ENCODE assay signal across 29 cellular contexts in genomic region chr5:155822177-155822576, GRCh38.
DNase-seq lines count a peak whose midpoint lies in the region; ATAC-seq and TF ChIP-seq lines count a peak whose summit lies in the region.
"Had no signal": no experiment of that assay in that cellular context is flagged by ENCODE, and none has a peak within 500 bp of the region (broad histone marks: within the 10 kb centered on the region; RNA-seq: fewer than 3 reads in every experiment).

No MANE protein-coding gene starts in this region.

- no peaks in the 10 kb centered on the region for H3K27me3 Mint-ChIP-seq in WTC11 (ENCODE audit: low read depth)
- H3K27me3 Mint-ChIP-seq: activated CD4-positive, alpha-beta T cell treated with anti-CD3 and anti-CD28 coated beads, Interleukin-2, amount 10 ng/mL, durations not matched to agents 7 days and 5 days; central memory CD8-positive, alpha-beta T cell; dendritic cell treated with granulocyte-macrophage colony-stimulating factor and Interleukin-4, amounts not matched to agents 40 ng/mL and 50 ng/mL, for 4 days; stimulated activated naive B cell treated with anti-CD40 and anti-IgM and Interleukin-4, amounts not matched to agents 10 μg/mL and 1 μg/mL and 100 μg/mL, for 72 hours had no signal

- no peaks in the 10 kb centered on the region for H3F3A ChIP-seq in SK-N-SH (replicated peaks; ENCODE audit: insufficient read depth)

- no peak overlapping the region for H3K27ac Mint-ChIP-seq in WTC11
- H3K27ac Mint-ChIP-seq: activated CD4-positive, alpha-beta T cell treated with anti-CD3 and anti-CD28 coated beads, Interleukin-2, amount 10 ng/mL, durations not matched to agents 7 days and 5 days; dendritic cell treated with granulocyte-macrophage colony-stimulating factor and Interleukin-4, amounts not matched to agents 40 ng/mL and 50 ng/mL, for 4 days; HFFc6; nephron; stimulated activated naive B cell treated with anti-CD40 and anti-IgM and Interleukin-4, amounts not matched to agents 10 μg/mL and 1 μg/mL and 100 μg/mL, for 72 hours had no signal

- 11% methylated on average over 3 of the region's 3 CpGs for WGBS in SK-N-SH (ENCODE audit: low lambda C conversion rate)
- WGBS in liver = 49% methylated on average over 3 of the region's 3 CpGs

- no peaks in the 10 kb centered on the region for H3K27me3 ChIP-seq in SK-N-SH (ENCODE audit: insufficient read depth)
- H3K27me3 ChIP-seq in H7 (ENCODE audit: control insufficient read depth, insufficient read depth, low read length) = no peaks in the 10 kb centered on the region
- H3K27me3 ChIP-seq in liver (ENCODE audit: control insufficient read depth in 4 of 4, insufficient read depth in 4 of 4, low read length in 3 of 4) = peaks cover 0 to 6% (median 0%) of the 10 kb centered on the region in 4 donors
- H3K27me3 ChIP-seq: BE2C, esophagus squamous epithelium, ovary, suprapubic skin had no signal

- DNase-seq in SK-N-SH = peak; percentile 3
- peak; percentile 26 for DNase-seq in H7
- DNase-seq in WTC11 (ENCODE audit: low spot score) = peak; percentile 20
- no peak for DNase-seq in putamen (ENCODE audit: low spot score)
- no peak for DNase-seq in NCI-H2227 treated with DMSO at 0.1 percent for 48 hours (lab: John Stamatoyannopoulos, UW)
- DNase-seq: ACHN; activated CD4-positive, alpha-beta T cell treated with anti-CD3 and anti-CD28 coated beads, Interleukin-2, amount 10 ng/mL, durations not matched to agents 7 days and 5 days; activated T-cell treated with anti-CD3 and anti-CD28 coated beads, Interleukin-2, amount 50 U/mL, for 48 hours; BE2C; esophagus squamous epithelium; foreskin melanocyte; HFFc6; hippocampal formation; lower lobe of right lung; NCI-H1105 treated with DMSO at 0.1 percent for 48 hours; NCI-H1930; NCI-H345; NCI-H82; ovary; stimulated activated naive B cell treated with anti-CD40 and anti-IgM and Interleukin-4, amounts not matched to agents 10 μg/mL and 1 μg/mL and 100 μg/mL, for 72 hours had no signal

- H3K36me3 ChIP-seq in SK-N-SH (replicated peaks in 1 of 2; ENCODE audit: control insufficient read depth in 1 of 2, insufficient read depth in 2 of 2, low read length in 1 of 2) (no peaks in the 10 kb centered on the region), H7 (replicated peaks; ENCODE audit: control insufficient read depth, insufficient read depth, low read length) (no peaks in the 10 kb centered on the region), liver (ENCODE audit: control insufficient read depth in 4 of 4, insufficient read depth in 3 of 4, low read depth in 1 of 4, low read length in 3 of 4) (no peaks in the 10 kb centered on the region)
- H3K36me3 ChIP-seq: BE2C, esophagus squamous epithelium, lower lobe of right lung, ovary, suprapubic skin had no signal

- no peaks in the 10 kb centered on the region for H3K9me3 Mint-ChIP-seq in WTC11
- H3K9me3 Mint-ChIP-seq: activated CD4-positive, alpha-beta T cell treated with anti-CD3 and anti-CD28 coated beads, Interleukin-2, amount 10 ng/mL, durations not matched to agents 7 days and 5 days; dendritic cell treated with granulocyte-macrophage colony-stimulating factor and Interleukin-4, amounts not matched to agents 40 ng/mL and 50 ng/mL, for 4 days; nephron had no signal

- H3K9me3 ChIP-seq in SK-N-SH = no peaks in the 10 kb centered on the region
- no peaks in the 10 kb centered on the region for H3K9me3 ChIP-seq in liver (ENCODE audit: control insufficient read depth in 4 of 4, low read length in 3 of 4)
- H3K9me3 ChIP-seq: BE2C, esophagus squamous epithelium, lower lobe of right lung, ovary, suprapubic skin had no signal

- H3K4me1 Mint-ChIP-seq in WTC11 = no peaks in the 10 kb centered on the region
- H3K4me1 Mint-ChIP-seq: activated CD4-positive, alpha-beta T cell treated with anti-CD3 and anti-CD28 coated beads, Interleukin-2, amount 10 ng/mL, durations not matched to agents 7 days and 5 days; central memory CD8-positive, alpha-beta T cell; nephron; stimulated activated naive B cell treated with anti-CD40 and anti-IgM and Interleukin-4, amounts not matched to agents 10 μg/mL and 1 μg/mL and 100 μg/mL, for 72 hours had no signal

- no peaks in the 10 kb centered on the region for H3K79me2 ChIP-seq in SK-N-SH (ENCODE audit: insufficient read depth)

- TF ChIP-seq CTCF in SK-N-SH (IDR thresholded peaks at IDR 0.05) = no peak
- no peak for TF ChIP-seq CTCF in WTC11 (IDR thresholded peaks at IDR 0.05)
- no peak for TF ChIP-seq CTCF in liver (IDR thresholded peaks at IDR 0.05; ENCODE audit: low read depth, low read length, missing input control)

- H3K9me2 ChIP-seq in SK-N-SH = no peaks in the 10 kb centered on the region

- H3K4me2 ChIP-seq in SK-N-SH = no peak overlapping the region

- no peaks in the 10 kb centered on the region for H3K36me3 Mint-ChIP-seq in WTC11
- H3K36me3 Mint-ChIP-seq: stimulated activated naive B cell treated with anti-CD40 and anti-IgM and Interleukin-4, amounts not matched to agents 10 μg/mL and 1 μg/mL and 100 μg/mL, for 72 hours had no signal

- POLR2A ChIA-PET in SK-N-SH (lab: Yijun Ruan, JAX) (no interaction called here), WTC11 (lab: Charles Lee) (no interaction called here)

- TF ChIP-seq EP300 in SK-N-SH (IDR thresholded peaks at IDR 0.05; ENCODE audit: borderline replicate concordance in 1 of 2, low read depth in 1 of 2, low read length in 1 of 2) = no peak

- H3K4me3 ChIP-seq in SK-N-SH (ENCODE audit: low read depth in 2 of 2, low read length in 1 of 2) (no peak overlapping the region), H7 (ENCODE audit: insufficient read depth, low read depth, low read length) (no peak overlapping the region), liver (ENCODE audit: low read depth in 1 of 3, low read length in 3 of 3) (no peak overlapping the region)
- H3K4me3 ChIP-seq: esophagus squamous epithelium, lower lobe of right lung, ovary, suprapubic skin had no signal

- H3K4me3 Mint-ChIP-seq in WTC11 = no peak overlapping the region
- H3K4me3 Mint-ChIP-seq: activated CD4-positive, alpha-beta T cell treated with anti-CD3 and anti-CD28 coated beads, Interleukin-2, amount 10 ng/mL, durations not matched to agents 7 days and 5 days; central memory CD8-positive, alpha-beta T cell; dendritic cell treated with granulocyte-macrophage colony-stimulating factor and Interleukin-4, amounts not matched to agents 40 ng/mL and 50 ng/mL, for 4 days; HFFc6; nephron; stimulated activated naive B cell treated with anti-CD40 and anti-IgM and Interleukin-4, amounts not matched to agents 10 μg/mL and 1 μg/mL and 100 μg/mL, for 72 hours had no signal

- H2AFZ ChIP-seq in SK-N-SH (ENCODE audit: low read depth) = no peak overlapping the region

- H3K4me1 ChIP-seq in SK-N-SH (ENCODE audit: control insufficient read depth in 1 of 2, insufficient read depth in 2 of 2, low read depth in 1 of 2, low read length in 1 of 2) = no peaks in the 10 kb centered on the region
- peaks cover 0 to 3% (median 1%) of the 10 kb centered on the region in 4 donors for H3K4me1 ChIP-seq in liver (ENCODE audit: control insufficient read depth in 4 of 4, insufficient read depth in 4 of 4, low read length in 3 of 4)
- H3K4me1 ChIP-seq: BE2C, esophagus squamous epithelium, lower lobe of right lung, suprapubic skin had no signal

- TF ChIP-seq RAD21 in SK-N-SH (IDR thresholded peaks at IDR 0.05; ENCODE audit: low read length) = no peak
- TF ChIP-seq RAD21 in liver (IDR thresholded peaks at IDR 0.05) = peak; percentile 13 to 38

- CTCF ChIA-PET in SK-N-SH (lab: Yijun Ruan, JAX) (interaction anchor here (0.6 kb wide), 1 partner anchor 171 kb away, joined by 3 read pairs; no protein-coding TSS in a partner anchor), WTC11 (lab: Charles Lee) (interaction anchor here (3.3 kb wide), 1 partner anchor 122 kb away, joined by 19 read pairs; no protein-coding TSS in a partner anchor)

- ATAC-seq in SK-N-SH treated with all-trans-retinoic acid at 6 μM for 48 hours = no peak
- peak; percentile 93 for ATAC-seq in WTC11
- no peak for ATAC-seq in HG03457 (IDR thresholded peaks at IDR 0.05; ENCODE audit: unreplicated experiment)
- ATAC-seq: lower lobe of right lung; sciatic nerve; stimulated activated naive B cell treated with anti-CD40 and anti-IgM and Interleukin-4, amounts not matched to agents 10 μg/mL and 1 μg/mL and 100 μg/mL, for 72 hours had no signal

- H4K20me1 ChIP-seq in SK-N-SH (ENCODE audit: insufficient read depth) = no peaks in the 10 kb centered on the region

- H3K9ac ChIP-seq in SK-N-SH (no peak overlapping the region), liver (ENCODE audit: low read depth in 1 of 2, low read length in 2 of 2) (no peak overlapping the region)

- H3K27ac ChIP-seq in SK-N-SH (ENCODE audit: low read depth in 2 of 2, low read length in 1 of 2) = no peak overlapping the region
- no peak overlapping the region for H3K27ac ChIP-seq in liver (ENCODE audit: low read depth in 1 of 2, low read length in 2 of 2)
- H3K27ac ChIP-seq: esophagus squamous epithelium, HL-60, lower lobe of right lung, ovary, suprapubic skin had no signal

TF ChIP-seq in SK-N-SH, 30 proteins besides CTCF, POLR2A, EP300 and RAD21 (continues in another document):
- TF ChIP-seq NFIC (IDR thresholded peaks at IDR 0.05; ENCODE audit: borderline replicate concordance) = no peak
- TF ChIP-seq RFX5 (IDR thresholded peaks at IDR 0.05; ENCODE audit: low read length) = no peak
- TF ChIP-seq YY1 (IDR thresholded peaks at IDR 0.05; ENCODE audit: low read depth) = no peak

TF ChIP-seq in SK-N-SH treated with all-trans-retinoic acid at 6 μM for 48 hours, 23 proteins besides CTCF, POLR2A, EP300 and RAD21 (continues in another document):
- TF ChIP-seq ZNF8 (CRISPR knock-in tag; IDR thresholded peaks at IDR 0.05) (no peak), TCF4 (CRISPR knock-in tag; IDR thresholded peaks at IDR 0.05; ENCODE audit: borderline replicate concordance) (no peak), ISL1 (CRISPR knock-in tag; IDR thresholded peaks at IDR 0.05) (no peak), RARB (CRISPR knock-in tag; IDR thresholded peaks at IDR 0.05) (no peak)

TF ChIP-seq in WTC11, 78 proteins besides CTCF, POLR2A, EP300 and RAD21 (continues in another document):
- TF ChIP-seq TCF7 (CRISPR knock-in tag; IDR thresholded peaks at IDR 0.05; ENCODE audit: low read depth) (no peak), ZNF232 (CRISPR knock-in tag; IDR thresholded peaks at IDR 0.05) (no peak), GTF2I (CRISPR knock-in tag; conservative IDR thresholded peaks at IDR 0.05) (no peak), HMGA2 (CRISPR knock-in tag; IDR thresholded peaks at IDR 0.05) (no peak), CREB1 (CRISPR knock-in tag; IDR thresholded peaks at IDR 0.05) (no peak)

TF ChIP-seq in liver, 16 proteins besides CTCF, POLR2A, EP300 and RAD21 (continues in another document):
- TF ChIP-seq FOXA1 (IDR thresholded peaks at IDR 0.05) = no peak
- no peak for TF ChIP-seq FOXA2 (IDR thresholded peaks at IDR 0.05)
- no peak for TF ChIP-seq NR2F2 (IDR thresholded peaks at IDR 0.05)
- TF ChIP-seq, protein P1, sequence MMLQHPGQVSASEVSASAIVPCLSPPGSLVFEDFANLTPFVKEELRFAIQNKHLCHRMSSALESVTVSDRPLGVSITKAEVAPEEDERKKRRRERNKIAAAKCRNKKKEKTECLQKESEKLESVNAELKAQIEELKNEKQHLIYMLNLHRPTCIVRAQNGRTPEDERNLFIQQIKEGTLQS (IDR thresholded peaks at IDR 0.05) = no peak
- no peak for TF ChIP-seq SP1 (IDR thresholded peaks at IDR 0.05)
- TF ChIP-seq, protein P2, sequence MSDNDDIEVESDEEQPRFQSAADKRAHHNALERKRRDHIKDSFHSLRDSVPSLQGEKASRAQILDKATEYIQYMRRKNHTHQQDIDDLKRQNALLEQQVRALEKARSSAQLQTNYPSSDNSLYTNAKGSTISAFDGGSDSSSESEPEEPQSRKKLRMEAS (IDR thresholded peaks at IDR 0.05) = no peak

Comparison
In these comparisons a context has a peak if more than half of its experiments do, and no peak if none do; other contexts are left out.
1. DNase-seq: peak in SK-N-SH (single experiment), H7 (single experiment) and WTC11 (single experiment); none in putamen (single experiment) and NCI-H2227 treated with DMSO at 0.1 percent for 48 hours (single experiment).